ENCODE assay signal across 8 cellular contexts in the genomic region with DNA sequence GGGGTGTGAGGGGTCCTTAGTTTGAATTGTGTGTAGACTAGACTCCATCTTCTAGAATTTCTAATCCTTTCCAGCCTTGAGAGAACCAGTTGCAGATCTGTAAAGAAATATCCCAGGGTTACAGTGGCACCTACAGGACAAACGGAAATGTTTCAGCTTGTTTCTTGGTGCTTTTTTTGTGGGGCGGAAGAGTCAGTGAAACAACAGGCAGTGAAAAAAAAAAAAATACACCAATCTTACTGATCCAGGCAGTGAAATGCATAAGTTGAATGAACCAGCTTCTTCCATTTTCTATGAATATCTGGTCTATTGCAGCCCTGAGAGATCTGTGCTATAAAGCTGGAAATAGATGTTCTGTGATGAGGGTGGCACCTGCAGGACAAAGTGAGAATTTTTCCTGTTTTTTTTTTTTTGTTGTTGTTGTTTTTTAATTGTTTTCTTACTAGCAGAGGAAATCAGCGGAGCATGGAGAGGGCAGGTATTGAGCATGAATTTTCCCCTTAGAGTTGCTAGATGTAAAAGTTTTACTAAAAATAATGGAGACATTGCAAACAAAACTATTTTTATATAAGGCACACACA.
DNase-seq lines count a peak whose midpoint lies in the region; ATAC-seq and TF ChIP-seq lines count a peak whose summit lies in the region.

No MANE protein-coding gene starts in this region.

- H3K27me3 ChIP-seq in upper lobe of left lung = no peaks in the 10 kb centered on the region

- DNase-seq in DMS153 treated with DMSO at 0.1 percent for 48 hours (lab: John Stamatoyannopoulos, UW; ENCODE audit: unreplicated experiment) (peak; percentile 25), NCI-H774 (lab: John Stamatoyannopoulos, UW) (peak; percentile 50), caudate nucleus (lab: John Stamatoyannopoulos, UW) (peak in 19 of 61 donors; percentile 2 to 49 (median 17)), kidney tubule cell (ENCODE audit: low spot score) (peak; percentile 61), upper lobe of left lung (no peak)
- no peak for DNase-seq in activated CD4-positive, CD25-positive, alpha-beta regulatory T cell (lab: John Stamatoyannopoulos, UW)

- peaks cover 0 to 11% (median 5%) of the 10 kb centered on the region in 4 donors for H3K4me1 ChIP-seq in upper lobe of left lung

- TF ChIP-seq POLR2A in upper lobe of left lung (IDR thresholded peaks at IDR 0.05) = no peak

- ATAC-seq in GM19468 (IDR thresholded peaks at IDR 0.05; ENCODE audit: extremely low read depth, unreplicated experiment) = peak; percentile 35
- peak; percentile 55 for ATAC-seq in HG03521 (IDR thresholded peaks at IDR 0.05; ENCODE audit: unreplicated experiment)
- peak; percentile 67 to 76 for ATAC-seq in upper lobe of left lung (ENCODE audit: low FRiP score in 2 of 2)

- WGBS in upper lobe of left lung, 2 donors = 1 to 11% methylated on average over 3 of the region's 3 CpGs

- no peaks in the 10 kb centered on the region for H3K9me3 ChIP-seq in upper lobe of left lung

- no peak overlapping the region for H3K4me3 ChIP-seq in upper lobe of left lung

- peak; percentile 22 to 68 (median 58) for TF ChIP-seq CTCF in upper lobe of left lung (IDR thresholded peaks at IDR 0.05)

- no peaks in the 10 kb centered on the region for H3K36me3 ChIP-seq in upper lobe of left lung

- H3K27ac ChIP-seq in caudate nucleus (ENCODE audit: low read depth, low read length) = peak overlapping the region; percentile 31
- H3K27ac ChIP-seq in upper lobe of left lung = no peak overlapping the region

- no peak for TF ChIP-seq EP300 in upper lobe of left lung (IDR thresholded peaks at IDR 0.05)

Comparison
In these comparisons a context has a peak if more than half of its experiments do, and no peak if none do; other contexts are left out.
1. DNase-seq: peak in DMS153 treated with DMSO at 0.1 percent for 48 hours (single experiment), NCI-H774 (single experiment) and kidney tubule cell (single experiment); none in upper lobe of left lung (0 of 2) and activated CD4-positive, CD25-positive, alpha-beta regulatory T cell (0 of 4).
2. Peak in every context shown above with its lines, with median percentiles within 50 percentile points of each other: ATAC-seq.